1 cellular context compared by ENCODE assay signal in genomic region chr1:212943393-212943710, GRCh38.
TF ChIP-seq lines count a peak whose summit lies in the region.

No MANE protein-coding gene starts in this region.

TF ChIP-seq in HepG2, 621 proteins besides CTCF, POLR2A, EP300 and RAD21 (continued from another document):
- TF ChIP-seq ZBTB40 (IDR thresholded peaks at IDR 0.05) (no peak), ZBTB40 (CRISPR knock-in tag; IDR thresholded peaks at IDR 0.05) (no peak), CEBPB (IDR thresholded peaks at IDR 0.05; ENCODE audit: borderline replicate concordance, low read depth, low read length) (0 out of 2 replicates have a peak, but pooled peaks have one; percentile 21)
